13 cellular contexts compared by ENCODE assay signal in genomic region chr16:53714080-53715050, GRCh38. TPM values are rescaled to one million over a fixed set of nuclear protein-coding genes. Genes with fewer than 3 reads are reported as not detected.
DNase-seq lines count a peak whose midpoint lies in the region; ATAC-seq and TF ChIP-seq lines count a peak whose summit lies in the region.
"Had no signal": no experiment of that assay in that cellular context is flagged by ENCODE, and none has a peak within 500 bp of the region (broad histone marks: within the 10 kb centered on the region; RNA-seq: fewer than 3 reads in every experiment).

No MANE protein-coding gene starts in this region.

- peak overlapping the region in 1 of 4 donors; percentile 7 for H3K27ac ChIP-seq in gastroesophageal sphincter
- H3K27ac ChIP-seq: SJSA1 had no signal

- DNase-seq in DMS79 treated with DMSO at 0.1 percent for 48 hours (lab: John Stamatoyannopoulos, UW) (peak; percentile 84), NCI-H1694 (lab: John Stamatoyannopoulos, UW) (peak; percentile 21), cardiac fibroblast (ENCODE audit: low read depth in 2 of 2) (peak; percentile 39 to 43), omental fat pad (ENCODE audit: low spot score) (no peak), GOT3 (lab: John Stamatoyannopoulos, UW) (no peak), activated gamma-delta T cell (lab: John Stamatoyannopoulos, UW) (no peak)
- DNase-seq: activated CD4-positive, alpha-beta T cell treated with anti-CD3 and anti-CD28 coated beads for 4 hours; activated naive CD4-positive, alpha-beta T cell treated with Interleukin-2 at 50 U/mL for 16 hours; CD8-positive, alpha-beta T cell; NCI-H2107 had no signal

- TF ChIP-seq POLR2A in gastroesophageal sphincter (IDR thresholded peaks at IDR 0.05), result no peak

- no peaks in the 10 kb centered on the region for H3K27me3 ChIP-seq in gastroesophageal sphincter
- H3K27me3 ChIP-seq: SJSA1 had no signal

- no peaks in the 10 kb centered on the region for H3K36me3 ChIP-seq in gastroesophageal sphincter
- H3K36me3 ChIP-seq: SJSA1 had no signal

- ATAC-seq in omental fat pad (ENCODE audit: low FRiP score) (peak; percentile 60), gastroesophageal sphincter (no peak), SK-N-SH treated with all-trans-retinoic acid at 6 μM for 48 hours (no peak)
- ATAC-seq: CD8-positive, alpha-beta T cell had no signal

- peaks cover 4 to 59% (median 4%) of the 10 kb centered on the region in 3 donors for H3K4me1 ChIP-seq in gastroesophageal sphincter
- H3K4me1 ChIP-seq: SJSA1 had no signal

- no peaks in the 10 kb centered on the region for H3K9me3 ChIP-seq in gastroesophageal sphincter
- H3K9me3 ChIP-seq: SJSA1 had no signal

- TF ChIP-seq CTCF in cardiac fibroblast (IDR thresholded peaks at IDR 0.05; ENCODE audit: low read depth, low read length) (no peak), omental fat pad (IDR thresholded peaks at IDR 0.05) (no peak), gastroesophageal sphincter (IDR thresholded peaks at IDR 0.05) (no peak)

- TF ChIP-seq EP300 in gastroesophageal sphincter (IDR thresholded peaks at IDR 0.05), result no peak

- H3K4me3 ChIP-seq in cardiac fibroblast (replicated peaks in 1 of 2; ENCODE audit: low read depth in 2 of 2, low read length in 2 of 2), result no peak overlapping the region
- no peak overlapping the region for H3K4me3 ChIP-seq in gastroesophageal sphincter
- H3K4me3 ChIP-seq: SJSA1 had no signal

- WGBS in gastroesophageal sphincter (ENCODE audit: low coverage in 1 of 2), 2 donors, result 49 to 53% methylated on average over 7 of the region's 7 CpGs

TF ChIP-seq in SK-N-SH treated with all-trans-retinoic acid at 6 μM for 48 hours, 23 proteins besides CTCF, POLR2A, EP300 and RAD21:
- TF ChIP-seq ZFP30 (CRISPR knock-in tag; IDR thresholded peaks at IDR 0.05) (no peak), SNAI2 (CRISPR knock-in tag; IDR thresholded peaks at IDR 0.05) (no peak), BACH2 (CRISPR knock-in tag; IDR thresholded peaks at IDR 0.05; ENCODE audit: borderline replicate concordance) (no peak), ZNF565 (CRISPR knock-in tag; conservative IDR thresholded peaks at IDR 0.05; ENCODE audit: low read depth) (no peak), ZNF70 (CRISPR knock-in tag; IDR thresholded peaks at IDR 0.05) (no peak), CSDC2 (CRISPR knock-in tag; IDR thresholded peaks at IDR 0.05) (no peak), PPARA (CRISPR knock-in tag; IDR thresholded peaks at IDR 0.05; ENCODE audit: borderline replicate concordance) (no peak), ESRRG (CRISPR knock-in tag; IDR thresholded peaks at IDR 0.05) (no peak), PATZ1 (CRISPR knock-in tag; IDR thresholded peaks at IDR 0.05; ENCODE audit: borderline replicate concordance) (no peak), ZC3H10 (CRISPR knock-in tag; IDR thresholded peaks at IDR 0.05) (no peak), CSRNP3 (CRISPR knock-in tag; IDR thresholded peaks at IDR 0.05) (no peak), POU6F1 (CRISPR knock-in tag; IDR thresholded peaks at IDR 0.05; ENCODE audit: borderline replicate concordance, low read depth) (no peak), ARNTL (CRISPR knock-in tag; IDR thresholded peaks at IDR 0.05; ENCODE audit: borderline replicate concordance, low read depth) (no peak), ZNF8 (CRISPR knock-in tag; IDR thresholded peaks at IDR 0.05) (no peak), TOX (CRISPR knock-in tag; IDR thresholded peaks at IDR 0.05; ENCODE audit: borderline replicate concordance) (no peak)

RNA-seq across cellular contexts. Expression of gene FTO, which starts 10.4 kb away (rescaled TPM):
- total RNA-seq in omental fat pad, result 10 to 100 TPM; 70.9 to 89.7 (median 86.8) TPM
- 100 to 1,000 TPM; 102 to 138 (median 130) TPM for total RNA-seq in gastroesophageal sphincter

RNA-seq across cellular contexts. Expression of gene RPGRIP1L, which starts 10.7 kb away (rescaled TPM):
- total RNA-seq in omental fat pad, result 1 to 10 TPM; 3.2 to 5.0 (median 4.1) TPM
- total RNA-seq in gastroesophageal sphincter, result 1 to 10 TPM; 3.5 to 5.4 (median 4.8) TPM

Comparison
In these comparisons a context has a peak if more than half of its experiments do, and no peak if none do; other contexts are left out.
1. DNase-seq: peak in DMS79 treated with DMSO at 0.1 percent for 48 hours (single experiment), NCI-H1694 (single experiment) and cardiac fibroblast (2 of 2); none in omental fat pad (single experiment), GOT3 (single experiment) and activated gamma-delta T cell (single experiment).